27 cellular contexts compared by ENCODE assay signal in genomic region chr16:3292604-3293003, GRCh38. TPM values are rescaled to one million over a fixed set of nuclear protein-coding genes. Genes with fewer than 3 reads are reported as not detected.
DNase-seq lines count a peak whose midpoint lies in the region; ATAC-seq and TF ChIP-seq lines count a peak whose summit lies in the region.
"Had no signal": no experiment of that assay in that cellular context is flagged by ENCODE, and none has a peak within 500 bp of the region (broad histone marks: within the 10 kb centered on the region; RNA-seq: fewer than 3 reads in every experiment).

No MANE protein-coding gene starts in this region.

- H3K27me3 Mint-ChIP-seq in endodermal cell (ENCODE audit: insufficient read depth) (no peaks in the 10 kb centered on the region), neural crest cell (ENCODE audit: low read depth) (no peaks in the 10 kb centered on the region)
- H3K27me3 Mint-ChIP-seq: CD8-positive, alpha-beta memory T cell; effector memory CD8-positive, alpha-beta T cell; naive thymus-derived CD8-positive, alpha-beta T cell had no signal

- H3K4me1 Mint-ChIP-seq in endodermal cell (no peaks in the 10 kb centered on the region), neural crest cell (no peaks in the 10 kb centered on the region)

- no peak for TF ChIP-seq CTCF in AG10803 (conservative IDR thresholded peaks at IDR 0.05; ENCODE audit: low read length)
- no peak for TF ChIP-seq CTCF in endodermal cell (conservative IDR thresholded peaks at IDR 0.05)
- no peak for TF ChIP-seq CTCF in neural crest cell (conservative IDR thresholded peaks at IDR 0.05)
- no peak for TF ChIP-seq CTCF in testis (IDR thresholded peaks at IDR 0.05)

- peaks cover 83% of the 10 kb centered on the region for H3K36me3 ChIP-seq in endodermal cell (ENCODE audit: control insufficient read depth, insufficient read depth, low read length)
- H3K36me3 ChIP-seq in testis (ENCODE audit: low read depth, missing control alignments), result no peaks in the 10 kb centered on the region

- H3K9ac ChIP-seq in endodermal cell (ENCODE audit: extremely low read depth, low read length, poor library complexity, severe bottlenecking), result no peak overlapping the region
- H3K9ac ChIP-seq: SK-N-SH had no signal

- peaks cover 92% of the 10 kb centered on the region for H3K36me3 Mint-ChIP-seq in endodermal cell (ENCODE audit: low read depth)
- peaks cover 84% of the 10 kb centered on the region for H3K36me3 Mint-ChIP-seq in neural crest cell (ENCODE audit: low read depth)

- TF ChIP-seq POLR2A in testis (IDR thresholded peaks at IDR 0.05), result no peak

- H3K4me1 ChIP-seq in endodermal cell (ENCODE audit: control insufficient read depth, insufficient read depth, low read length) (no peaks in the 10 kb centered on the region), testis (no peaks in the 10 kb centered on the region)
- H3K4me1 ChIP-seq: esophagus squamous epithelium had no signal

- H3K9me3 Mint-ChIP-seq in endodermal cell (peaks cover 89% of the 10 kb centered on the region), neural crest cell (peaks cover 35% of the 10 kb centered on the region)

- H3K27ac ChIP-seq in endodermal cell (ENCODE audit: low read depth, low read length) (no peak overlapping the region), testis (no peak overlapping the region)
- H3K27ac ChIP-seq: esophagus squamous epithelium, VCaP had no signal

- H3K27me3 ChIP-seq in endodermal cell (ENCODE audit: control insufficient read depth, insufficient read depth, low read length, poor library complexity, severe bottlenecking) (no peaks in the 10 kb centered on the region), testis (no peaks in the 10 kb centered on the region)
- H3K27me3 ChIP-seq: esophagus squamous epithelium had no signal

- H3K4me3 ChIP-seq in AG10803 (ENCODE audit: low read length) (no peak overlapping the region), endodermal cell (ENCODE audit: low read length) (peak overlapping the region; percentile 41), testis (no peak overlapping the region)
- H3K4me3 ChIP-seq: esophagus squamous epithelium, GM12878 had no signal

- 98 to 100% methylated on average over 3 of the region's 3 CpGs for WGBS in endodermal cell (ENCODE audit: insufficient coverage in 1 of 2, insufficient read length in 1 of 2), 2 experiments
- 93 to 94% methylated on average over 3 of the region's 3 CpGs for WGBS in testis, 2 donors

- ATAC-seq in GM18511 (IDR thresholded peaks at IDR 0.05; ENCODE audit: unreplicated experiment), result no peak
- ATAC-seq: activated naive CD4-positive, alpha-beta T cell treated with anti-CD3 and anti-CD28 coated beads, Interleukin-2, amount 50 U/mL, for 72 hours; effector memory CD8-positive, alpha-beta T cell; GM12878; naive thymus-derived CD8-positive, alpha-beta T cell; right cardiac atrium had no signal

- intact Hi-C loops in testis (cut with DNase I; ENCODE audit: low total_unique reads), result no loop called here

- H3K9me3 ChIP-seq in endodermal cell (ENCODE audit: control insufficient read depth, low read length), result peaks cover 76% of the 10 kb centered on the region
- no peaks in the 10 kb centered on the region for H3K9me3 ChIP-seq in testis

- H3K4me3 Mint-ChIP-seq in endodermal cell, result no peak overlapping the region
- H3K4me3 Mint-ChIP-seq in neural crest cell, result peak overlapping the region; percentile 24
- H3K4me3 Mint-ChIP-seq: CD8-positive, alpha-beta memory T cell; effector memory CD8-positive, alpha-beta T cell had no signal

- DNase-seq in AG10803 (ENCODE audit: low read depth), result peak; percentile 67
- peak; percentile 4 for DNase-seq in LHCN-M2 (ENCODE audit: low read depth)
- no peak for DNase-seq in endodermal cell
- DNase-seq in neural crest cell (ENCODE audit: low read depth, low spot score), result no peak
- no peak for DNase-seq in testis
- DNase-seq in GM19238 (ENCODE audit: insufficient read length, low spot score), result no peak
- no peak for DNase-seq in effector CD8-positive, alpha-beta T cell (lab: John Stamatoyannopoulos, UW)
- DNase-seq: CD8-positive, alpha-beta memory T cell; DMS153; effector memory CD8-positive, alpha-beta T cell; esophagus squamous epithelium; GF-D8; mesendoderm; naive thymus-derived CD8-positive, alpha-beta T cell; NCI-H1417 treated with DMSO at 0.1 percent for 48 hours; NCI-H524; right cardiac atrium; RPMI8226; SK-N-SH; stimulated activated CD4-positive, alpha-beta T cell treated with anti-CD3 and anti-CD28 coated beads, Interleukin-15, amount 100 ng/mL, for 24 hours; stimulated activated CD8-positive, alpha-beta memory T cell treated with anti-CD3 and anti-CD28 coated beads, Interleukin-4, amount 100 ng/mL, for 48 hours; T-helper 2 cell had no signal

- H3K27ac Mint-ChIP-seq in endodermal cell, result no peak overlapping the region
- no peak overlapping the region for H3K27ac Mint-ChIP-seq in neural crest cell (ENCODE audit: unreplicated experiment)
- H3K27ac Mint-ChIP-seq: activated naive CD4-positive, alpha-beta T cell treated with anti-CD3 and anti-CD28 coated beads, Interleukin-2, amount 50 U/mL, for 72 hours; CD8-positive, alpha-beta memory T cell; effector memory CD8-positive, alpha-beta T cell had no signal

RNA-seq across cellular contexts. Expression of gene ZNF263, which starts 9.3 kb away (rescaled TPM):
- total RNA-seq in LHCN-M2 (2014; rRNA removed) (35.5 and 43.5 TPM in 2 replicates), endodermal cell (10 to 100 TPM; 25.3 to 31.6 TPM), neural crest cell (32.7 and 34.0 TPM in 2 replicates), testis (10 to 100 TPM; 47.3 to 58.3 TPM)
- 14.0 TPM for polyA plus RNA-seq in LHCN-M2 (2012)
- 32.9 TPM for polyA plus RNA-seq in endodermal cell (2013, experiment 1 of 2)
- polyA plus RNA-seq in endodermal cell (2013, experiment 2 of 2), result 26.6 TPM
- 44.7 TPM for polyA plus RNA-seq in testis (ENCODE audit: insufficient read depth, low read depth, low replicate concordance)

RNA-seq across cellular contexts. Expression of gene TIGD7, which starts 12.6 kb away (rescaled TPM):
- total RNA-seq in LHCN-M2 (2014; rRNA removed), result 2.3 and 3.9 TPM in 2 replicates
- 1.2 TPM for polyA plus RNA-seq in LHCN-M2 (2012)
- 1 to 10 TPM; 2.8 to 5.9 TPM for total RNA-seq in endodermal cell
- 5.1 TPM for polyA plus RNA-seq in endodermal cell (2013, experiment 1 of 2)
- polyA plus RNA-seq in endodermal cell (2013, experiment 2 of 2), result 5.8 TPM
- total RNA-seq in neural crest cell, result 5.2 and 6.6 TPM in 2 replicates
- total RNA-seq in testis, result 10 to 100 TPM; 17.5 to 22.6 TPM
- polyA plus RNA-seq in testis (ENCODE audit: insufficient read depth, low read depth, low replicate concordance), result 12.7 TPM

RNA-seq across cellular contexts. Expression of gene ZNF75A, which starts 12.7 kb away (rescaled TPM):
- total RNA-seq in LHCN-M2 (2014; rRNA removed) (15.8 and 18.7 TPM in 2 replicates), endodermal cell (10 to 100 TPM; 23.0 to 44.0 TPM), neural crest cell (43.8 and 48.9 TPM in 2 replicates), testis (10 to 100 TPM; 50.9 to 66.3 TPM)
- polyA plus RNA-seq in LHCN-M2 (2012), result 8.3 TPM
- polyA plus RNA-seq in endodermal cell (2013, experiment 1 of 2), result 26.0 TPM
- polyA plus RNA-seq in endodermal cell (2013, experiment 2 of 2), result 26.0 TPM
- polyA plus RNA-seq in testis (ENCODE audit: insufficient read depth, low read depth, low replicate concordance), result 29.5 TPM

RNA-seq across cellular contexts. Expression of gene MEFV, which starts 36.2 kb away (rescaled TPM):
- total RNA-seq in LHCN-M2 (2014; rRNA removed) (0.06 TPM in 1 of 2 replicates, not detected in the other), endodermal cell (not detected), neural crest cell (not detected in 2 replicates), testis (1 to 10 TPM; 5.2 to 5.7 TPM)
- 0.04 TPM for polyA plus RNA-seq in LHCN-M2 (2012)
- polyA plus RNA-seq in endodermal cell (2013, experiment 1 of 2), result not detected
- not detected for polyA plus RNA-seq in endodermal cell (2013, experiment 2 of 2)
- 2.6 TPM for polyA plus RNA-seq in testis (ENCODE audit: insufficient read depth, low read depth, low replicate concordance)
- total RNA-seq: osteocyte had no signal
- polyA plus RNA-seq: CD8-positive, alpha-beta memory T cell; naive thymus-derived CD8-positive, alpha-beta T cell; SK-N-SH had no signal

RNA-seq across cellular contexts. Expression of gene ZNF200, which starts 57.6 kb away (rescaled TPM):
- total RNA-seq in LHCN-M2 (2014; rRNA removed), result 10.4 and 11.9 TPM in 2 replicates
- 3.0 TPM for polyA plus RNA-seq in LHCN-M2 (2012)
- total RNA-seq in endodermal cell, result 10 to 100 TPM; 11.2 TPM
- 11.4 TPM for polyA plus RNA-seq in endodermal cell (2013, experiment 1 of 2)
- 10.4 TPM for polyA plus RNA-seq in endodermal cell (2013, experiment 2 of 2)
- 12.1 and 14.1 TPM in 2 replicates for total RNA-seq in neural crest cell
- total RNA-seq in testis, result 10 to 100 TPM; 45.2 to 48.3 TPM
- 41.9 TPM for polyA plus RNA-seq in testis (ENCODE audit: insufficient read depth, low read depth, low replicate concordance)

Comparison
In these comparisons a context has a peak if more than half of its experiments do, and no peak if none do; other contexts are left out.
1. DNase-seq: peak in AG10803 (single experiment) and LHCN-M2 (single experiment); none in endodermal cell (single experiment), neural crest cell (single experiment), testis (single experiment), GM19238 (single experiment) and effector CD8-positive, alpha-beta T cell (single experiment).